12 cellular contexts compared by ENCODE assay signal in the genomic region with DNA sequence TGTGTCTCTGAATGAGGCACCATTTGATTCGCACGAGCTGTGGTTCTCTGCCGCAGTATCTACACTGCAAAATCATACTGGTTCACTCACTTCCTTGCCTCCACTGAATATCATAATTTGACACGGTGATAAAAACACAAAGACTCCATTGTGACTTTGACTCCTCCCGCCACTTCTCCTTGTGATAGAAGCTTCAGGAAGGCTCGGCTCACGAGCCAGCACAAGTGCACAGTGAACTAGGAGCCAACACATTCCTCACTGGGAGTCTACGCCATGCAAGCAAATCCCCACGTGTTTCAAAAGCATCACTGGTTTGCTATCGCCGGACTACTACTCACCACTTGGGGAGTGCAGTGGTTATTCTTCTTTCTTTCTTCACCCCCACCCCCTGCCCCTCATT.
DNase-seq lines count a peak whose midpoint lies in the region; ATAC-seq and TF ChIP-seq lines count a peak whose summit lies in the region.
"Had no signal": no experiment of that assay in that cellular context is flagged by ENCODE, and none has a peak within 500 bp of the region (broad histone marks: within the 10 kb centered on the region; RNA-seq: fewer than 3 reads in every experiment).

No MANE protein-coding gene starts in this region.

- TF ChIP-seq CTCF in foreskin keratinocyte (conservative IDR thresholded peaks at IDR 0.05) (no peak), retinal pigment epithelial cell (conservative IDR thresholded peaks at IDR 0.05; ENCODE audit: low read depth, low read length) (no peak)

- H3K27ac ChIP-seq in SJCRH30 (peak overlapping the region; percentile 13; the same call in 1 of the 2 replicates), foreskin keratinocyte (no peak overlapping the region)
- H3K27ac ChIP-seq: BLaER1 had no signal

- peak; percentile 19 for ATAC-seq in foreskin keratinocyte
- ATAC-seq in HG03521 (IDR thresholded peaks at IDR 0.05; ENCODE audit: unreplicated experiment) = no peak
- no peak for ATAC-seq in HG03097 (IDR thresholded peaks at IDR 0.05; ENCODE audit: low FRiP score, unreplicated experiment)
- ATAC-seq: HCT116 had no signal

- DNase-seq in COLO829 (ENCODE audit: low spot score) (peak; percentile 68), SJCRH30 (peak; percentile 34 to 46), foreskin keratinocyte (peak in 1 of 2 donors; percentile 45), retinal pigment epithelial cell (ENCODE audit: low read depth) (peak; percentile 63), superior temporal gyrus (ENCODE audit: extremely low spot score) (no peak)
- DNase-seq: 8988T; AML-193; CD8-positive, alpha-beta memory T cell had no signal

- peaks cover 5% of the 10 kb centered on the region; the same call in 1 of the 2 replicates for H3K4me1 ChIP-seq in SJCRH30
- H3K4me1 ChIP-seq in foreskin keratinocyte = no peaks in the 10 kb centered on the region

- no peaks in the 10 kb centered on the region for H3K27me3 ChIP-seq in SJCRH30
- H3K27me3 ChIP-seq in foreskin keratinocyte = no peaks in the 10 kb centered on the region
- H3K27me3 ChIP-seq: BLaER1 had no signal

- H3K36me3 ChIP-seq in SJCRH30 = no peaks in the 10 kb centered on the region
- H3K36me3 ChIP-seq: BLaER1 had no signal

- no peaks in the 10 kb centered on the region for H3K9me3 ChIP-seq in SJCRH30 (replicated peaks)

- H3K4me3 ChIP-seq in SJCRH30 (no peak overlapping the region), retinal pigment epithelial cell (ENCODE audit: low read length) (no peak overlapping the region)
- H3K4me3 ChIP-seq: BLaER1 had no signal
